ENCODE assay signal across 1 cellular context in the genomic region with DNA sequence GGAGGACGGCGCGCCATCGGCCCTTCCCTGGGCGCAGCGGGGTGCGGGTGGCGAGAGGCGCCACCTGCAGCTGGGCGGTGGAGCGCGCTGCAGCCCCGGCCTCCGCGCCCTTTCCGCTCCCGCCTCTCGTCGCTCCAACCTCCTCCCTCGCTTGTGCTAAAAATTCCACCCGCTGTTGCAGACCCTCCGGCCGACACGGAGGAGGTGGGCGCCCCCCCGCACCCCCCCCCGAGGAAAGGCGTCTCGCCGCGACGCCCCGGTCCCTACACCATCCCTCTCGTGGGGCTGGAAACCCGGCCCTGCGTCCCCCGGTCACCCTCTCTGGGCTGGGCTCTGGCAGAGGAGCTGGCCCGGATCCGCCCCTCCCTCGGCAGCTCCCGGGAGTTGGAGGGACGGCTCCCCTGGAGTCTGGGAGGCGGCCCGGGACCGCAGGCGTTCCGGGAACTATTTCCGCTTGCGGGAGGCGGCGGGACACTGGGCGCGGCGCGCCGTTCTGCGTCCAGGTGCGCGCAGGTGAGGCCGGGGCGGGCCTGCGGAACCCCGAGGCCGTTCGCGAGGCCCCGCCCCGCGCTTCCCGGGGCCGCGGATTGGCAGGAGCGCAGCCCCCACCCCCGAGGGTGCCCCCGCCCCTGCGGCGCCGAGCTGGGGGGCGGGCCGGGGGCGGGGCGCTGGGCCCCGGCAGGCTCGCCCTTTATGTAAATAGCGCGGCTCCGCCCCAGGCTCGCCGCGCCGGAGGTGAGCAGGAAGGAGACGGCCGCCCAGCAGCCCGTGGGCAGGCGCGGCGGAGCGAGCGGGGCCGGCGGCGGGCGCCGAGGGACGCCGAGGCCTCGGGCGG.
TF ChIP-seq lines count a peak whose summit lies in the region.

A gene with protein sequence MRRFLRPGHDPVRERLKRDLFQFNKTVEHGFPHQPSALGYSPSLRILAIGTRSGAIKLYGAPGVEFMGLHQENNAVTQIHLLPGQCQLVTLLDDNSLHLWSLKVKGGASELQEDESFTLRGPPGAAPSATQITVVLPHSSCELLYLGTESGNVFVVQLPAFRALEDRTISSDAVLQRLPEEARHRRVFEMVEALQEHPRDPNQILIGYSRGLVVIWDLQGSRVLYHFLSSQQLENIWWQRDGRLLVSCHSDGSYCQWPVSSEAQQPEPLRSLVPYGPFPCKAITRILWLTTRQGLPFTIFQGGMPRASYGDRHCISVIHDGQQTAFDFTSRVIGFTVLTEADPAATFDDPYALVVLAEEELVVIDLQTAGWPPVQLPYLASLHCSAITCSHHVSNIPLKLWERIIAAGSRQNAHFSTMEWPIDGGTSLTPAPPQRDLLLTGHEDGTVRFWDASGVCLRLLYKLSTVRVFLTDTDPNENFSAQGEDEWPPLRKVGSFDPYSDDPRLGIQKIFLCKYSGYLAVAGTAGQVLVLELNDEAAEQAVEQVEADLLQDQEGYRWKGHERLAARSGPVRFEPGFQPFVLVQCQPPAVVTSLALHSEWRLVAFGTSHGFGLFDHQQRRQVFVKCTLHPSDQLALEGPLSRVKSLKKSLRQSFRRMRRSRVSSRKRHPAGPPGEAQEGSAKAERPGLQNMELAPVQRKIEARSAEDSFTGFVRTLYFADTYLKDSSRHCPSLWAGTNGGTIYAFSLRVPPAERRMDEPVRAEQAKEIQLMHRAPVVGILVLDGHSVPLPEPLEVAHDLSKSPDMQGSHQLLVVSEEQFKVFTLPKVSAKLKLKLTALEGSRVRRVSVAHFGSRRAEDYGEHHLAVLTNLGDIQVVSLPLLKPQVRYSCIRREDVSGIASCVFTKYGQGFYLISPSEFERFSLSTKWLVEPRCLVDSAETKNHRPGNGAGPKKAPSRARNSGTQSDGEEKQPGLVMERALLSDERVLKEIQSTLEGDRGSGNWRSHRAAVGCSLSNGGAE (plus strand): TSS at position 727 of the 835 bp plus-strand sequence. CDS start 17,730 bp downstream, outside the sequence.

TF ChIP-seq in HEK293, 187 proteins besides CTCF, POLR2A, EP300 and RAD21 (continued from another document and continues in another):
- TF ChIP-seq ZNF394 (tag by site-specific recombination; IDR thresholded peaks at IDR 0.05; ENCODE audit: borderline replicate concordance), result no peak
- TF ChIP-seq SCRT1 (tag by site-specific recombination; IDR thresholded peaks at IDR 0.05; ENCODE audit: borderline replicate concordance), result no peak
- peak; percentile 54 for TF ChIP-seq ZSCAN30 (tag by site-specific recombination; IDR thresholded peaks at IDR 0.05)
- TF ChIP-seq, protein P1, sequence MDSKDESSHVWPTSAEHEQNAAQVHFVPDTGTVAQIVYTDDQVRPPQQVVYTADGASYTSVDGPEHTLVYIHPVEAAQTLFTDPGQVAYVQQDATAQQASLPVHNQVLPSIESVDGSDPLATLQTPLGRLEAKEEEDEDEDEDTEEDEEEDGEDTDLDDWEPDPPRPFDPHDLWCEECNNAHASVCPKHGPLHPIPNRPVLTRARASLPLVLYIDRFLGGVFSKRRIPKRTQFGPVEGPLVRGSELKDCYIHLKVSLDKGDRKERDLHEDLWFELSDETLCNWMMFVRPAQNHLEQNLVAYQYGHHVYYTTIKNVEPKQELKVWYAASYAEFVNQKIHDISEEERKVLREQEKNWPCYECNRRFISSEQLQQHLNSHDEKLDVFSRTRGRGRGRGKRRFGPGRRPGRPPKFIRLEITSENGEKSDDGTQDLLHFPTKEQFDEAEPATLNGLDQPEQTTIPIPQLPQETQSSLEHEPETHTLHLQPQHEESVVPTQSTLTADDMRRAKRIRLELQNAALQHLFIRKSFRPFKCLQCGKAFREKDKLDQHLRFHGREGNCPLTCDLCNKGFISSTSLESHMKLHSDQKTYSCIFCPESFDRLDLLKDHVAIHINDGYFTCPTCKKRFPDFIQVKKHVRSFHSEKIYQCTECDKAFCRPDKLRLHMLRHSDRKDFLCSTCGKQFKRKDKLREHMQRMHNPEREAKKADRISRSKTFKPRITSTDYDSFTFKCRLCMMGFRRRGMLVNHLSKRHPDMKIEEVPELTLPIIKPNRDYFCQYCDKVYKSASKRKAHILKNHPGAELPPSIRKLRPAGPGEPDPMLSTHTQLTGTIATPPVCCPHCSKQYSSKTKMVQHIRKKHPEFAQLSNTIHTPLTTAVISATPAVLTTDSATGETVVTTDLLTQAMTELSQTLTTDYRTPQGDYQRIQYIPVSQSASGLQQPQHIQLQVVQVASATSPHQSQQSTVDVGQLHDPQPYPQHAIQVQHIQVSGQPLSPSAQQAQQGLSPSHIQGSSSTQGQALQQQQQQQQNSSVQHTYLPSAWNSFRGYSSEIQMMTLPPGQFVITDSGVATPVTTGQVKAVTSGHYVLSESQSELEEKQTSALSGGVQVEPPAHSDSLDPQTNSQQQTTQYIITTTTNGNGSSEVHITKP (tag by site-specific recombination; IDR thresholded peaks at IDR 0.05), result peak; percentile 79
- peak; percentile 89 for TF ChIP-seq ZIC2 (tag by site-specific recombination; IDR thresholded peaks at IDR 0.05)
- TF ChIP-seq GLI2 (tag by site-specific recombination; IDR thresholded peaks at IDR 0.05; ENCODE audit: borderline replicate concordance, low read depth), result no peak
- no peak for TF ChIP-seq ZNF555 (tag by site-specific recombination; conservative IDR thresholded peaks at IDR 0.05)
- no peak for TF ChIP-seq HOXA7 (CRISPR knock-in tag; IDR thresholded peaks at IDR 0.05; ENCODE audit: borderline replicate concordance)
- TF ChIP-seq ZNF660 (tag by site-specific recombination; IDR thresholded peaks at IDR 0.05), result peak; percentile 55; the same call in 1 of the 2 replicates
- TF ChIP-seq ZNF112 (tag by site-specific recombination; IDR thresholded peaks at IDR 0.05), result no peak
- TF ChIP-seq ZNF544 (tag by site-specific recombination; IDR thresholded peaks at IDR 0.05), result no peak
- TF ChIP-seq ZNF514 (tag by site-specific recombination; IDR thresholded peaks at IDR 0.05), result no peak
- no peak for TF ChIP-seq ZNF777 (tag by site-specific recombination; IDR thresholded peaks at IDR 0.05; ENCODE audit: borderline replicate concordance)
- TF ChIP-seq KLF9 (tag by site-specific recombination; IDR thresholded peaks at IDR 0.05; ENCODE audit: low read depth), result peak; percentile 64
- no peak; the same call in 1 of the 2 replicates for TF ChIP-seq ZNF843 (tag by site-specific recombination; IDR thresholded peaks at IDR 0.05)
- TF ChIP-seq, protein P2, sequence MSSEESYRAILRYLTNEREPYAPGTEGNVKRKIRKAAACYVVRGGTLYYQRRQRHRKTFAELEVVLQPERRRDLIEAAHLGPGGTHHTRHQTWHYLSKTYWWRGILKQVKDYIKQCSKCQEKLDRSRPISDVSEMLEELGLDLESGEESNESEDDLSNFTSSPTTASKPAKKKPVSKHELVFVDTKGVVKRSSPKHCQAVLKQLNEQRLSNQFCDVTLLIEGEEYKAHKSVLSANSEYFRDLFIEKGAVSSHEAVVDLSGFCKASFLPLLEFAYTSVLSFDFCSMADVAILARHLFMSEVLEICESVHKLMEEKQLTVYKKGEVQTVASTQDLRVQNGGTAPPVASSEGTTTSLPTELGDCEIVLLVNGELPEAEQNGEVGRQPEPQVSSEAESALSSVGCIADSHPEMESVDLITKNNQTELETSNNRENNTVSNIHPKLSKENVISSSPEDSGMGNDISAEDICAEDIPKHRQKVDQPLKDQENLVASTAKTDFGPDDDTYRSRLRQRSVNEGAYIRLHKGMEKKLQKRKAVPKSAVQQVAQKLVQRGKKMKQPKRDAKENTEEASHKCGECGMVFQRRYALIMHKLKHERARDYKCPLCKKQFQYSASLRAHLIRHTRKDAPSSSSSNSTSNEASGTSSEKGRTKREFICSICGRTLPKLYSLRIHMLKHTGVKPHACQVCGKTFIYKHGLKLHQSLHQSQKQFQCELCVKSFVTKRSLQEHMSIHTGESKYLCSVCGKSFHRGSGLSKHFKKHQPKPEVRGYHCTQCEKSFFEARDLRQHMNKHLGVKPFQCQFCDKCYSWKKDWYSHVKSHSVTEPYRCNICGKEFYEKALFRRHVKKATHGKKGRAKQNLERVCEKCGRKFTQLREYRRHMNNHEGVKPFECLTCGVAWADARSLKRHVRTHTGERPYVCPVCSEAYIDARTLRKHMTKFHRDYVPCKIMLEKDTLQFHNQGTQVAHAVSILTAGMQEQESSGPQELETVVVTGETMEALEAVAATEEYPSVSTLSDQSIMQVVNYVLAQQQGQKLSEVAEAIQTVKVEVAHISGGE (tag by site-specific recombination; conservative IDR thresholded peaks at IDR 0.05; ENCODE audit: low read depth), result peak; percentile 53
- TF ChIP-seq, protein P3, sequence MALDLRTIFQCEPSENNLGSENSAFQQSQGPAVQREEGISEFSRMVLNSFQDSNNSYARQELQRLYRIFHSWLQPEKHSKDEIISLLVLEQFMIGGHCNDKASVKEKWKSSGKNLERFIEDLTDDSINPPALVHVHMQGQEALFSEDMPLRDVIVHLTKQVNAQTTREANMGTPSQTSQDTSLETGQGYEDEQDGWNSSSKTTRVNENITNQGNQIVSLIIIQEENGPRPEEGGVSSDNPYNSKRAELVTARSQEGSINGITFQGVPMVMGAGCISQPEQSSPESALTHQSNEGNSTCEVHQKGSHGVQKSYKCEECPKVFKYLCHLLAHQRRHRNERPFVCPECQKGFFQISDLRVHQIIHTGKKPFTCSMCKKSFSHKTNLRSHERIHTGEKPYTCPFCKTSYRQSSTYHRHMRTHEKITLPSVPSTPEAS (tag by site-specific recombination; IDR thresholded peaks at IDR 0.05), result no peak
- TF ChIP-seq, protein P4, sequence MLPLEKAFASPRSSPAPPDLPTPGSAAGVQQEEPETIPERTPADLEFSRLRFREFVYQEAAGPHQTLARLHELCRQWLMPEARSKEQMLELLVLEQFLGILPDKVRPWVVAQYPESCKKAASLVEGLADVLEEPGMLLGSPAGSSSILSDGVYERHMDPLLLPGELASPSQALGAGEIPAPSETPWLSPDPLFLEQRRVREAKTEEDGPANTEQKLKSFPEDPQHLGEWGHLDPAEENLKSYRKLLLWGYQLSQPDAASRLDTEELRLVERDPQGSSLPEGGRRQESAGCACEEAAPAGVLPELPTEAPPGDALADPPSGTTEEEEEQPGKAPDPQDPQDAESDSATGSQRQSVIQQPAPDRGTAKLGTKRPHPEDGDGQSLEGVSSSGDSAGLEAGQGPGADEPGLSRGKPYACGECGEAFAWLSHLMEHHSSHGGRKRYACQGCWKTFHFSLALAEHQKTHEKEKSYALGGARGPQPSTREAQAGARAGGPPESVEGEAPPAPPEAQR (tag by site-specific recombination; IDR thresholded peaks at IDR 0.05), result no peak
- peak; percentile 70 for TF ChIP-seq ZBTB48 (tag by site-specific recombination; IDR thresholded peaks at IDR 0.05)
- TF ChIP-seq ZNF354C (tag by site-specific recombination; IDR thresholded peaks at IDR 0.05; ENCODE audit: borderline replicate concordance, low read depth), result no peak
- no peak for TF ChIP-seq ZNF596 (tag by site-specific recombination; IDR thresholded peaks at IDR 0.05)
- no peak for TF ChIP-seq ZNF785 (tag by site-specific recombination; IDR thresholded peaks at IDR 0.05)
- TF ChIP-seq WT1 (tag by site-specific recombination; IDR thresholded peaks at IDR 0.05), result peak; percentile 59; the same call in 1 of the 2 replicates
- TF ChIP-seq, protein P5, sequence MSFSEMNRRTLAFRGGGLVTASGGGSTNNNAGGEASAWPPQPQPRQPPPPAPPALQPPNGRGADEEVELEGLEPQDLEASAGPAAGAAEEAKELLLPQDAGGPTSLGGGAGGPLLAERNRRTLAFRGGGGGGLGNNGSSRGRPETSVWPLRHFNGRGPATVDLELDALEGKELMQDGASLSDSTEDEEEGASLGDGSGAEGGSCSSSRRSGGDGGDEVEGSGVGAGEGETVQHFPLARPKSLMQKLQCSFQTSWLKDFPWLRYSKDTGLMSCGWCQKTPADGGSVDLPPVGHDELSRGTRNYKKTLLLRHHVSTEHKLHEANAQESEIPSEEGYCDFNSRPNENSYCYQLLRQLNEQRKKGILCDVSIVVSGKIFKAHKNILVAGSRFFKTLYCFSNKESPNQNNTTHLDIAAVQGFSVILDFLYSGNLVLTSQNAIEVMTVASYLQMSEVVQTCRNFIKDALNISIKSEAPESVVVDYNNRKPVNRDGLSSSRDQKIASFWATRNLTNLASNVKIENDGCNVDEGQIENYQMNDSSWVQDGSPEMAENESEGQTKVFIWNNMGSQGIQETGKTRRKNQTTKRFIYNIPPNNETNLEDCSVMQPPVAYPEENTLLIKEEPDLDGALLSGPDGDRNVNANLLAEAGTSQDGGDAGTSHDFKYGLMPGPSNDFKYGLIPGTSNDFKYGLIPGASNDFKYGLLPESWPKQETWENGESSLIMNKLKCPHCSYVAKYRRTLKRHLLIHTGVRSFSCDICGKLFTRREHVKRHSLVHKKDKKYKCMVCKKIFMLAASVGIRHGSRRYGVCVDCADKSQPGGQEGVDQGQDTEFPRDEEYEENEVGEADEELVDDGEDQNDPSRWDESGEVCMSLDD (tag by site-specific recombination; IDR thresholded peaks at IDR 0.05), result peak; percentile 91
- TF ChIP-seq, protein P6, sequence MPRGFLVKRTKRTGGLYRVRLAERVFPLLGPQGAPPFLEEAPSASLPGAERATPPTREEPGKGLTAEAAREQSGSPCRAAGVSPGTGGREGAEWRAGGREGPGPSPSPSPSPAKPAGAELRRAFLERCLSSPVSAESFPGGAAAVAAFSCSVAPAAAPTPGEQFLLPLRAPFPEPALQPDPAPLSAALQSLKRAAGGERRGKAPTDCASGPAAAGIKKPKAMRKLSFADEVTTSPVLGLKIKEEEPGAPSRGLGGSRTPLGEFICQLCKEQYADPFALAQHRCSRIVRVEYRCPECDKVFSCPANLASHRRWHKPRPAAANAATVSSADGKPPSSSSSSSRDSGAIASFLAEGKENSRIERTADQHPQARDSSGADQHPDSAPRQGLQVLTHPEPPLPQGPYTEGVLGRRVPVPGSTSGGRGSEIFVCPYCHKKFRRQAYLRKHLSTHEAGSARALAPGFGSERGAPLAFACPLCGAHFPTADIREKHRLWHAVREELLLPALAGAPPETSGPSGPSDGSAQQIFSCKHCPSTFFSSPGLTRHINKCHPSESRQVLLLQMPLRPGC (tag by site-specific recombination; IDR thresholded peaks at IDR 0.05), result 0 out of 2 replicates have a peak, but pooled peaks have one; percentile 45
- TF ChIP-seq BCL11A (tag by site-specific recombination; IDR thresholded peaks at IDR 0.05; ENCODE audit: low read depth), result peak; percentile 60; the same call in 1 of the 2 replicates
- TF ChIP-seq, protein P7, sequence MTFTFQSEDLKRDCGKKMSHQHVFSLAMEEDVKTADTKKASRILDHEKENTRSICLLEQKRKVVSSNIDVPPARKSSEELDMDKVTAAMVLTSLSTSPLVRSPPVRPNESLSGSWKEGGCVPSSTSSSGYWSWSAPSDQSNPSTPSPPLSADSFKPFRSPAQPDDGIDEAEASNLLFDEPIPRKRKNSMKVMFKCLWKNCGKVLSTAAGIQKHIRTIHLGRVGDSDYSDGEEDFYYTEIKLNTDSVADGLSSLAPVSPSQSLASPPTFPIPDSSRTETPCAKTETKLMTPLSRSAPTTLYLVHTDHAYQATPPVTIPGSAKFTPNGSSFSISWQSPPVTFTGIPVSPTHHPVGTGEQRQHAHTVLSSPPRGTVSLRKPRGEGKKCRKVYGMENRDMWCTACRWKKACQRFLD (tag by site-specific recombination; IDR thresholded peaks at IDR 0.05), result no peak
- TF ChIP-seq TRIM28 (IDR thresholded peaks at IDR 0.05; ENCODE audit: borderline replicate concordance, low read length), result no peak
- TF ChIP-seq GLIS2 (tag by site-specific recombination; IDR thresholded peaks at IDR 0.05), result peak; percentile 94
- TF ChIP-seq BCL11B (tag by site-specific recombination; IDR thresholded peaks at IDR 0.05; ENCODE audit: low read depth), result no peak
- TF ChIP-seq ZNF121 (tag by site-specific recombination; IDR thresholded peaks at IDR 0.05), result no peak
- peak; percentile 92 for TF ChIP-seq KLF10 (tag by site-specific recombination; IDR thresholded peaks at IDR 0.05)
- TF ChIP-seq ZNF549 (tag by site-specific recombination; IDR thresholded peaks at IDR 0.05), result no peak
